Comparison of ENCODE assay signal across 20 cellular contexts in the genomic region with DNA sequence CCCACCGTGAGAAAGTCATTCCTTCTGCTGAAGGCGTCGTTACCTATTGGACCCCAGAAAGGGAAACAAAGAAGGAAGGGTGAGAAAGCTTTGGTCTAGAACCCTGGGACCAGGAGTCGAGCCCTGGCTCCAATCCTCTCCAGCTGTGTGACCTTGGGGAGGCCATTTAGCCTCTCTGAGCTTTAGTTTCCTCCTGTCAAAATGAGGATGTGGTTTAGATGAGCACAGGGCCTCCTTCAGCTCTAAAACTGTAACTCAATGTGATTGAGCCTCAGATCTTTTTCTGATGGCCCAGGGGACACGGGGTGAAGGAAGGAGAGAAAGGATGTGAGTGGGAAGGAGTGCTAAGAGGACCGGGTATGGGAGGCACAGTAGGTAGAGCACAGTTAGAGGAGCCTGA. TPM values are rescaled to one million over a fixed set of nuclear protein-coding genes. Genes with fewer than 3 reads are reported as not detected.
DNase-seq lines count a peak whose midpoint lies in the region; ATAC-seq, FAIRE-seq and TF ChIP-seq lines count a peak whose summit lies in the region.
"Had no signal": no experiment of that assay in that cellular context is flagged by ENCODE, and none has a peak within 500 bp of the region (broad histone marks: within the 10 kb centered on the region; RNA-seq: fewer than 3 reads in every experiment).

No MANE protein-coding gene starts in this region.

- H3K9ac ChIP-seq in K562 (ENCODE audit: insufficient read depth in 1 of 2, low read depth in 2 of 2, low read length in 2 of 2) = no peak overlapping the region

- no peak for TF ChIP-seq RAD21 in K562 (CRISPR knock-in tag; conservative IDR thresholded peaks at IDR 0.05 in 1 of 2, IDR thresholded peaks at IDR 0.05 in 1 of 2)

- H3K4me3 ChIP-seq in K562 (no peak overlapping the region), body of pancreas (no peak overlapping the region)
- H3K4me3 ChIP-seq: prostate gland, vagina had no signal

- no peaks in the 10 kb centered on the region for H3K9me3 Mint-ChIP-seq in activated naive CD4-positive, alpha-beta T cell treated with anti-CD3 and anti-CD28 coated beads, Interleukin-2, amount 50 U/mL, for 72 hours
- peaks cover 4% of the 10 kb centered on the region for H3K9me3 Mint-ChIP-seq in type B pancreatic cell
- H3K9me3 Mint-ChIP-seq: naive B cell; stimulated activated naive CD8-positive, alpha-beta T cell treated with anti-CD3 and anti-CD28 coated beads, Interleukin-15, Interleukin-2, amounts not matched to agents 100 ng/mL and 50 ng/mL, for 24 hours had no signal

- no peak for DNase-seq in activated naive CD4-positive, alpha-beta T cell treated with anti-CD3 and anti-CD28 coated beads, Interleukin-2, amount 50 U/mL, for 72 hours (ENCODE audit: low spot score in 2 of 2)
- no peak for DNase-seq in activated naive CD4-positive, alpha-beta T cell (lab: John Stamatoyannopoulos, UW)
- DNase-seq in MV-4-11 (lab: John Stamatoyannopoulos, UW) (peak; percentile 75), K562 (ENCODE audit: extremely low read depth in 1 of 4, low spot score in 3 of 4) (no peak), type B pancreatic cell (ENCODE audit: extremely low spot score, unreplicated experiment) (no peak), sciatic nerve (ENCODE audit: low spot score) (no peak), body of pancreas (no peak)
- no peak for DNase-seq in stimulated activated CD8-positive, alpha-beta memory T cell treated with anti-CD3 and anti-CD28 coated beads, Interleukin-4, amount 100 ng/mL, for 48 hours
- DNase-seq: ACHN, activated gamma-delta T cell treated with Interleukin-2 at 50 U/mL for 16 hours, dermis blood vessel endothelial cell, EL, GOT3, naive B cell, NCI-H187, NCI-H446 treated with DMSO at 0.1 percent for 48 hours, OCI-M1 had no signal

- TF ChIP-seq CTCF in K562 (IDR thresholded peaks at IDR 0.05 in 2 of 3, conservative IDR thresholded peaks at IDR 0.05 in 1 of 3; ENCODE audit: insufficient read depth in 2 of 3, low read depth in 1 of 3, low read length in 3 of 3) (no peak), type B pancreatic cell (conservative IDR thresholded peaks at IDR 0.05) (no peak), body of pancreas (IDR thresholded peaks at IDR 0.05) (no peak)

- H3K36me3 ChIP-seq in K562 (ENCODE audit: control insufficient read depth, insufficient read depth, low read length) (no peaks in the 10 kb centered on the region), body of pancreas (replicated peaks in 1 of 2; ENCODE audit: insufficient read depth in 1 of 2, low read depth in 2 of 2) (no peaks in the 10 kb centered on the region)
- H3K36me3 ChIP-seq: prostate gland had no signal

- TF ChIP-seq EP300 in K562 (IDR thresholded peaks at IDR 0.05; ENCODE audit: low read length) = no peak

- no peaks in the 10 kb centered on the region for H3K9me3 ChIP-seq in K562 (replicated peaks; ENCODE audit: control insufficient read depth, insufficient read depth, low read depth, low read length)
- H3K9me3 ChIP-seq in body of pancreas = no peaks in the 10 kb centered on the region
- H3K9me3 ChIP-seq: prostate gland, vagina had no signal

- H2AFZ ChIP-seq in K562 (ENCODE audit: low read depth, low read length) = no peak overlapping the region

- H3K4me2 ChIP-seq in K562 (ENCODE audit: insufficient read depth, low read length) = no peak overlapping the region

- intact Hi-C loops in K562 (cut with micrococcal nuclease) = no loop called here
- intact Hi-C loops in sciatic nerve (cut with DNase I) = no loop called here
- intact Hi-C loops in body of pancreas (cut with DNase I) = no loop called here

- CTCF ChIA-PET in K562 (lab: Yijun Ruan, JAX; ENCODE audit: low intra/inter-chr PET ratio) = no interaction called here

- WGBS in K562 (ENCODE audit: insufficient coverage, low coverage, missing lambda C conversion rate) = 31% methylated on average over 5 of the region's 6 CpGs
- WGBS in body of pancreas, 2 donors = 75 to 87% methylated on average over 6 of the region's 6 CpGs

- peak overlapping the region; percentile 73 to 77 for H3K27ac Mint-ChIP-seq in activated naive CD4-positive, alpha-beta T cell treated with anti-CD3 and anti-CD28 coated beads, Interleukin-2, amount 50 U/mL, for 72 hours
- H3K27ac Mint-ChIP-seq in type B pancreatic cell = no peak overlapping the region
- H3K27ac Mint-ChIP-seq: stimulated activated naive CD8-positive, alpha-beta T cell treated with anti-CD3 and anti-CD28 coated beads, Interleukin-15, Interleukin-2, amounts not matched to agents 100 ng/mL and 50 ng/mL, for 24 hours had no signal

- FAIRE-seq in K562 (lab: Jason Lieb, UNC) = no peak

- no peaks in the 10 kb centered on the region for H3K79me2 ChIP-seq in K562 (ENCODE audit: control insufficient read depth, insufficient read depth, low read length)

- H3K36me3 Mint-ChIP-seq in activated naive CD4-positive, alpha-beta T cell treated with anti-CD3 and anti-CD28 coated beads, Interleukin-2, amount 50 U/mL, for 72 hours = no peaks in the 10 kb centered on the region
- H3K36me3 Mint-ChIP-seq in type B pancreatic cell = peaks cover 27% of the 10 kb centered on the region

- in situ Hi-C loops in K562 (cut with MboI) = no loop called here

- peak overlapping the region; percentile 41 for H3K4me3 Mint-ChIP-seq in type B pancreatic cell
- H3K4me3 Mint-ChIP-seq: naive B cell; stimulated activated naive CD8-positive, alpha-beta T cell treated with anti-CD3 and anti-CD28 coated beads, Interleukin-15, Interleukin-2, amounts not matched to agents 100 ng/mL and 50 ng/mL, for 24 hours had no signal

- no TSS peak for BruUV-seq in K562 (replicated peaks; lab: Mats Ljungman, UMichigan)

- H3K27me3 ChIP-seq in K562 (ENCODE audit: control insufficient read depth in 2 of 2, insufficient read depth in 2 of 2, low read length in 2 of 2) (no peaks in the 10 kb centered on the region), body of pancreas (no peaks in the 10 kb centered on the region)
- H3K27me3 ChIP-seq: vagina had no signal

- H3K27ac ChIP-seq in K562 (ENCODE audit: extremely low read depth, low read depth, low read length) (no peak overlapping the region), body of pancreas (no peak overlapping the region)
- H3K27ac ChIP-seq: prostate gland, vagina had no signal

- no peaks in the 10 kb centered on the region for H3K9me1 ChIP-seq in K562 (ENCODE audit: control insufficient read depth, insufficient read depth, low read length)

- H3K27me3 Mint-ChIP-seq in type B pancreatic cell = no peaks in the 10 kb centered on the region
- H3K27me3 Mint-ChIP-seq: naive B cell; stimulated activated naive CD8-positive, alpha-beta T cell treated with anti-CD3 and anti-CD28 coated beads, Interleukin-15, Interleukin-2, amounts not matched to agents 100 ng/mL and 50 ng/mL, for 24 hours had no signal

- H3K4me1 ChIP-seq in K562 (replicated peaks in 1 of 2; ENCODE audit: control insufficient read depth in 2 of 2, insufficient read depth in 2 of 2, low read length in 2 of 2) = peaks cover 0 to 8% of the 10 kb centered on the region in 2 experiments; a peak in 1 of 5 replicates
- H3K4me1 ChIP-seq in body of pancreas = peaks cover 47% of the 10 kb centered on the region

- POLR2A ChIA-PET in K562 (lab: Yijun Ruan, JAX) = interaction anchor here (1.0 to 1.1 kb wide), 2 partner anchors 9 to 11 kb away, joined by 3 read pairs; no protein-coding TSS in a partner anchor

- H4K20me1 ChIP-seq in K562 (replicated peaks; ENCODE audit: control insufficient read depth, insufficient read depth, low read length) = no peaks in the 10 kb centered on the region; the same call in 1 of the 2 replicates

- peaks cover 49% of the 10 kb centered on the region for H3K4me1 Mint-ChIP-seq in type B pancreatic cell (ENCODE audit: unreplicated experiment)

- ATAC-seq in activated naive CD4-positive, alpha-beta T cell treated with anti-CD3 and anti-CD28 coated beads, Interleukin-2, amount 50 U/mL, for 72 hours = no peak
- ATAC-seq in K562 = no peak
- no peak for ATAC-seq in sciatic nerve
- no peak for ATAC-seq in body of pancreas

- TF ChIP-seq POLR2A in K562 (conservative IDR thresholded peaks at IDR 0.05) = no peak
- TF ChIP-seq POLR2A in body of pancreas (IDR thresholded peaks at IDR 0.05) = no peak

TF ChIP-seq in K562, 482 proteins besides CTCF, POLR2A, EP300 and RAD21 (continues in another document):
- TF ChIP-seq ZFP36 (IDR thresholded peaks at IDR 0.05; ENCODE audit: low read depth, low read length, partially characterized antibody) = peak; percentile 28
- TF ChIP-seq IRF2 (CRISPR knock-in tag; IDR thresholded peaks at IDR 0.05) = no peak
- no peak for TF ChIP-seq PURB (CRISPR knock-in tag; IDR thresholded peaks at IDR 0.05; ENCODE audit: low read depth)

RNA-seq across cellular contexts. Expression of a gene that starts 7.7 kb away (rescaled TPM):
- 1 to 10 TPM in 1 of 2 donors, under 1 TPM in 1; 0.46 to 2.0 TPM for total RNA-seq in activated naive CD4-positive, alpha-beta T cell treated with anti-CD3 and anti-CD28 coated beads, Interleukin-2, amount 50 U/mL, for 72 hours
- 1.3 and 2.2 TPM in 2 replicates for total RNA-seq in K562 (2011; cell fraction: chromatin; rRNA removed; ENCODE audit: low replicate concordance)
- 0.67 and 1.3 TPM in 2 replicates for total RNA-seq in K562 (2011; cell fraction: nucleolus; rRNA removed)
- 1.5 and 1.6 TPM in 2 replicates for total RNA-seq in K562 (2011; cell fraction: nucleoplasm; rRNA removed)
- total RNA-seq in K562 (2014; rRNA removed) = 13.8 and 16.7 TPM in 2 replicates
- total RNA-seq in K562 (2014; rRNA removed; fragmentation: Illumina TruSeq; extraction: Trizol) = 2.5 and 3.1 TPM in 2 replicates
- 1.7 and 2.4 TPM in 2 replicates for total RNA-seq in K562 (2015; rRNA removed; fragmentation: Illumina TruSeq; extraction: Trizol)
- 8.9 and 9.6 TPM in 2 replicates for total RNA-seq in K562 (2021)
- 0.78 and 4.6 TPM in 2 replicates for polyA plus RNA-seq in K562 (2011; rRNA removed)
- 1.1 and 4.4 TPM in 2 replicates for polyA plus RNA-seq in K562 (2011; cell fraction: cytosol; rRNA removed)
- 1.1 and 4.5 TPM in 2 replicates for polyA plus RNA-seq in K562 (2011; cell fraction: nucleus; rRNA removed)
- 2.0 and 14.4 TPM in 2 replicates for polyA plus RNA-seq in K562 (2012)
- 4.6 and 5.4 TPM in 2 replicates for polyA plus RNA-seq in K562 (2014; fragmentation: Illumina TruSeq; extraction: Trizol)
- under 1 TPM; 0.27 to 0.34 TPM for polyA plus RNA-seq in K562 (2014; fragmentation: Nextera tagmentation; extraction: Ambion mirVana)
- 8.5 and 16.5 TPM in 2 replicates for polyA plus RNA-seq in K562 (2014; rRNA removed)
- 0.53 and 2.8 TPM in 2 replicates for polyA minus RNA-seq in K562 (2011; rRNA and poly(A)+ RNA removed)
- 7.4 TPM in 1 of 2 replicates, not detected in the other for polyA minus RNA-seq in K562 (2011; cell fraction: cytosol; rRNA and poly(A)+ RNA removed)
- 0.40 and 3.4 TPM in 2 replicates for polyA minus RNA-seq in K562 (2011; cell fraction: nucleus; rRNA and poly(A)+ RNA removed)
- total RNA-seq in type B pancreatic cell (ENCODE audit: low replicate concordance) = 31.3 and 78.6 TPM in 2 replicates
- 59.7 TPM for total RNA-seq in sciatic nerve
- 10 to 100 TPM; 16.8 to 17.9 TPM for total RNA-seq in body of pancreas
